ENCODE assay signal across 1 cellular context in genomic region chr1:226076378-226076777, GRCh38.
TF ChIP-seq lines count a peak whose summit lies in the region.

No MANE protein-coding gene starts in this region.

TF ChIP-seq in HepG2, 621 proteins besides CTCF, POLR2A, EP300 and RAD21:
- TF ChIP-seq TIGD3 (CRISPR knock-in tag; IDR thresholded peaks at IDR 0.05; ENCODE audit: borderline replicate concordance) (no peak), ZNF549 (CRISPR knock-in tag; IDR thresholded peaks at IDR 0.05) (no peak), ZNF569 (CRISPR knock-in tag; IDR thresholded peaks at IDR 0.05; ENCODE audit: borderline replicate concordance) (no peak), NR1H2 (CRISPR knock-in tag; IDR thresholded peaks at IDR 0.05; ENCODE audit: borderline replicate concordance, low read depth) (no peak), ZNF407 (CRISPR knock-in tag; IDR thresholded peaks at IDR 0.05; ENCODE audit: not compliant biosample characterization) (no peak), DNMT1 (CRISPR knock-in tag; IDR thresholded peaks at IDR 0.05) (no peak), NRL (CRISPR knock-in tag; IDR thresholded peaks at IDR 0.05; ENCODE audit: borderline replicate concordance) (no peak), ZNF781 (CRISPR knock-in tag; IDR thresholded peaks at IDR 0.05; ENCODE audit: borderline replicate concordance, not compliant biosample characterization) (no peak), THAP11 (CRISPR knock-in tag; IDR thresholded peaks at IDR 0.05) (no peak), SP4 (CRISPR knock-in tag; IDR thresholded peaks at IDR 0.05) (no peak), ZBTB10 (CRISPR knock-in tag; IDR thresholded peaks at IDR 0.05; ENCODE audit: borderline replicate concordance) (no peak), MNT (IDR thresholded peaks at IDR 0.05) (no peak), AHDC1 (CRISPR knock-in tag; IDR thresholded peaks at IDR 0.05; ENCODE audit: borderline replicate concordance) (no peak), ZNF260 (CRISPR knock-in tag; IDR thresholded peaks at IDR 0.05; ENCODE audit: borderline replicate concordance, low read depth) (no peak), EED (CRISPR knock-in tag; IDR thresholded peaks at IDR 0.05) (no peak), HOXA3 (CRISPR knock-in tag; IDR thresholded peaks at IDR 0.05) (no peak), HDAC1 (CRISPR knock-in tag; IDR thresholded peaks at IDR 0.05) (no peak), IRF2 (CRISPR knock-in tag; IDR thresholded peaks at IDR 0.05) (no peak), ZNF235 (CRISPR knock-in tag; IDR thresholded peaks at IDR 0.05; ENCODE audit: borderline replicate concordance) (no peak), TCF7 (IDR thresholded peaks at IDR 0.05; ENCODE audit: low read depth) (no peak)
TF ChIP-seq in HepG2: peak in this region for 0.
